Comparison of ENCODE assay signal across 8 cellular contexts in the genomic region with DNA sequence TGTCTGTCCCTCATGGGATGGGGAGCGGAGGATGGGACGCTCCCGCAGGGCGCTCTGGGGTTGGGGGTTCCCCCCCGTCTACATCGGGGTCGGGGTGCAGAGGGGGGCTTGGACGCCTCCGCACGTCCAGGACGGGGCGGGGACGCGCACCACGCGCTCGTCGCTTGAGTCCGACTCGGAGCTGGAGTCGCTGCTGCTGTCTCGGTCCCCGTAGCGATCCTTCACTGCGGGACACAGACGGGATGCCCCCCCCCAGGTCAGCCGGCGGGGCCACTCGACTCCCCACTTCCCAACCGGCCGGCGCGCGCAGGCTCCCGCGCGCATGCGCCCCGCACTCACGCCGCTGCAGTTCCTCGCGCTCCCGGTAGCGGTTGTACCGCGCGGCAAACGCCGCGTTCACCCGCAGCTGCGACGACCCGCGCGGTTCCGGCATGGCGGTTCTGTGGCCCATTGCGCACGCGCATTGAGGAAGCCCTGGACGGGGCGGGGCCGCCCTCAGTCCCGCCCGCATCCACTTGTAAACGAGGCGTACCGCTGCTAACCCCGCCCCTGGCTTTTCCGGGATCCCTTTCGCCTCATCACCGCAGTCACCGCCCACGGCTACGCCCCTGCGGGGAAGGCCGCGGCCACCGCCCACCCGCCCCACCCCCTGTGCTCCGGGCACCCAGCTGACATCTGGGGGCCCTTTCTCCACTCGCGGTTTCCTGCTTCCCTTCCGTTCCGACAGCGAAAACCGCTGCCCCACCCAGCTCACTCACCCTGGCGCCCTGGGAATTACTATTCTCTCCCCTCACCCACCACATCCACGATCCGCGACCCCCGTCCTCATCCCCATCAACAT. TPM values are rescaled to one million over a fixed set of nuclear protein-coding genes. Genes with fewer than 3 reads are reported as not detected.
DNase-seq lines count a peak whose midpoint lies in the region; ATAC-seq and TF ChIP-seq lines count a peak whose summit lies in the region.

Gene KRI1 (minus strand): TSS at position 444 of the 841 bp plus-strand sequence. CDS start 11 bp downstream, at position 433.

- H3K9ac ChIP-seq in muscle layer of colon (ENCODE audit: low read length): peak within 1 kb of the TSS; percentile 65

- H3K4me3 ChIP-seq in PC-9 (peak within 1 kb of the TSS; percentile 77), esophagus (ENCODE audit: low read depth in 1 of 2, low read length in 2 of 2) (peak within 1 kb of the TSS; percentile 73 to 88), muscle layer of colon (ENCODE audit: low read depth in 1 of 2, low read length in 2 of 2) (peak within 1 kb of the TSS; percentile 79 to 89)

- peak; percentile 34 for ATAC-seq in GM21619 (IDR thresholded peaks at IDR 0.05; ENCODE audit: unreplicated experiment)

- H3K9me3 ChIP-seq in PC-9 (ENCODE audit: insufficient read depth, low read depth) (no peaks in the 10 kb centered on the region), esophagus (ENCODE audit: control insufficient read depth in 2 of 2, insufficient read depth in 1 of 2, low read depth in 1 of 2, low read length in 1 of 2) (no peaks in the 10 kb centered on the region), muscle layer of colon (ENCODE audit: low read length) (no peaks in the 10 kb centered on the region)

- peaks cover 36% of the 10 kb centered on the region for H3F3A ChIP-seq in PC-9 (ENCODE audit: insufficient read depth, low read depth)

- DNase-seq in DMS53 (lab: John Stamatoyannopoulos, UW) (peak; percentile 97), KBM-7 (peak; percentile 98), PC-9 (peak; percentile 90 to 98)
- DNase-seq in activated T-cell treated with anti-CD3 and anti-CD28 coated beads, Interleukin-2, amount 50 U/mL, for 1 hour: peak; percentile 99
- peak; percentile 97 for DNase-seq in stimulated activated CD8-positive, alpha-beta memory T cell treated with anti-CD3 and anti-CD28 coated beads, Interleukin-7, amount 100 ng/mL, for 1 hour (ENCODE audit: low read depth in 2 of 2)

- peaks cover 7% of the 10 kb centered on the region; the same call in 1 of the 2 replicates for H4K20me1 ChIP-seq in PC-9 (ENCODE audit: insufficient read depth)

- intact Hi-C loops in PC-9 (cut with micrococcal nuclease; ENCODE audit: unreplicated experiment): loop anchor here (5.0 to 10.0 kb wide), 2 partner anchors 143 to 301 kb away; partner anchors contain the start of gene PDE4A

- POLR2A ChIA-PET in PC-9 (lab: Charles Lee; ENCODE audit: unreplicated experiment): interaction anchor here (0.5 kb wide), 2 partner anchors 28 to 56 kb away, joined by 3 to 4 read pairs; no protein-coding TSS in a partner anchor

- H3K27ac ChIP-seq in PC-9 (peak within 1 kb of the TSS; percentile 6; the same call in 1 of the 2 replicates), esophagus (ENCODE audit: low read depth in 2 of 2, low read length in 1 of 2) (peak within 1 kb of the TSS; percentile 93 to 94), muscle layer of colon (ENCODE audit: low read depth, low read length) (peak within 1 kb of the TSS; percentile 95)

- CTCF ChIA-PET in PC-9 (lab: Charles Lee): interaction anchor here (0.6 to 1.3 kb wide), 2 partner anchors 15 to 37 kb away, joined by 3 to 7 read pairs; no protein-coding TSS in a partner anchor

- peak within 1 kb of the TSS; percentile 97 for H3K4me2 ChIP-seq in PC-9

- peak within 1 kb of the TSS; percentile 89 for H2AFZ ChIP-seq in PC-9

- 0% methylated on average over 70 to 94 of the region's 94 CpGs for WGBS in esophagus, 2 donors

- H3K9me2 ChIP-seq in PC-9 (ENCODE audit: insufficient read depth): no peaks in the 10 kb centered on the region

- H3K36me3 ChIP-seq in PC-9 (ENCODE audit: low read depth): no peaks in the 10 kb centered on the region
- H3K36me3 ChIP-seq in esophagus (ENCODE audit: control insufficient read depth in 2 of 2, insufficient read depth in 2 of 2, low read length in 1 of 2): no peaks in the 10 kb centered on the region
- H3K36me3 ChIP-seq in muscle layer of colon (ENCODE audit: insufficient read depth, low read length): peaks cover under 1% of the 10 kb centered on the region

- in situ Hi-C loops in KBM-7 (cut with MboI; ENCODE audit: low pct_unique_long_range_greater_than_20kb, low sequenced_read_pairs): no loop called here

- TF ChIP-seq CTCF in PC-9 (conservative IDR thresholded peaks at IDR 0.05): no peak; the same call in 1 of the 2 replicates

- H3K79me2 ChIP-seq in PC-9 (ENCODE audit: low read depth): peaks cover 22% of the 10 kb centered on the region

- no TSS peak for BruUV-seq in PC-9 (replicated peaks; lab: Mats Ljungman, UMichigan)

- H3K4me1 ChIP-seq in PC-9 (replicated peaks; ENCODE audit: insufficient read depth) (peaks cover 30% of the 10 kb centered on the region), esophagus (ENCODE audit: control insufficient read depth in 2 of 2, insufficient read depth in 2 of 2, low read length in 1 of 2) (peaks cover 3 to 4% of the 10 kb centered on the region in 2 donors), muscle layer of colon (ENCODE audit: insufficient read depth, low read length) (peaks cover 32% of the 10 kb centered on the region)

- no peaks in the 10 kb centered on the region for H3K27me3 ChIP-seq in PC-9 (ENCODE audit: insufficient read depth, low read depth)
- no peaks in the 10 kb centered on the region for H3K27me3 ChIP-seq in esophagus (ENCODE audit: control insufficient read depth in 1 of 2, insufficient read depth in 2 of 2, low read length in 2 of 2)
- no peaks in the 10 kb centered on the region for H3K27me3 ChIP-seq in muscle layer of colon (ENCODE audit: control insufficient read depth in 1 of 2, insufficient read depth in 2 of 2, low read length in 2 of 2)

RNA-seq across cellular contexts. Expression of gene KRI1, which starts in this region (rescaled TPM):
- 24.5 and 27.0 TPM in 2 replicates for total RNA-seq in PC-9 (2021)
- polyA plus RNA-seq in esophagus: 10 to 100 TPM; 16.4 to 25.3 TPM

Comparison
In these comparisons a context has a peak if more than half of its experiments do, and no peak if none do; other contexts are left out.
1. Peak in every context shown above with its lines: DNase-seq, ATAC-seq, H3K4me3 ChIP-seq and H3K27ac ChIP-seq.
2. H3K27ac ChIP-seq: peak in every context shown above with its lines; median percentile 95 in muscle layer of colon; 94 in esophagus; 6 in PC-9.